In the genomic region with DNA sequence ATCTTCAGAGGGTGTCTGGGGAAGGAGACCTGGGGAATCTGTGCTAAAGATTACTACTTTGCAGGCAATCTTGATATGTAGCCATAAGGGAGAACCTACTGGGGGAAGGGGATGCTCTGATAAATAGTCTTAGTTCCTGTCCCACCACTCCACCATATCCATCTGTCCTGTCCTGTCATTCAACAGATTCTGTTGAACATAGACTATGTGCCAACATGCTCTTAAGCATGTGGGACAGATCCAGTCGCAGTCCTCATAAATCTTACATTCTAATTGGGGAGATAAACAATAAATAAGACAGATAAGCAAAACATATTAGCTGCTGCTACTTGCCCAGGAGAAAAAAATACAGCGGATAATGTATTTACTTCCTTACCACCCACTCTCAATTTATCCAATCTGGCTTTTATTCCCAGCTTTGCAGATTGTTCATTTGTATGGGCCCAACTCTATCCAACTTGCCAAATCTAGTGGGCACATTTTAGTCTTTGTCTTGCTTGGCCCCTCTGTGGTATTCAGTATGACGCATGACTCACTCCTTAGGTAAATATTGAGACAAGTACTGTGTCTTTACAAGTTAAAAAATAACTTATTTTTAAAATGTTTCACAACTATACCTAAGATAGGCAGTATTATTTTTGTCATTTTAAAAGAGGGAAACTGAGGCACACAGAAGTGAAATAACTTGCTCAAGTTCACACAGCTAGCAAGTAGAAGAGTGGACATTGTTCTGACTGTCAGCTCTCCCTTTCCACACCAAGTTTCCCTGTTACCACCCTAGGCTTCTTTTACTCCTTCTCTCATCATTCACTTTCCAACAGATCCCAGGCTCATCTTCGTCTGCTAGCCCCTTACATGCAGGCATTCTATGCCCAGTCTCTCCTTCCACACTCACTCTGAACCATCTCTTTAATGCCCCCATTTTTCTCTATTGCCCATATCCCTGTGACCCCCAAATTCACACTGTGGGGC, we compare ENCODE assay signal across 1 cellular context.
TF ChIP-seq lines count a peak whose summit lies in the region.

No MANE protein-coding gene starts in this region.

TF ChIP-seq in HepG2, 621 proteins besides CTCF, POLR2A, EP300 and RAD21 (continued from another document and continues in another):
- TF ChIP-seq, protein P1, sequence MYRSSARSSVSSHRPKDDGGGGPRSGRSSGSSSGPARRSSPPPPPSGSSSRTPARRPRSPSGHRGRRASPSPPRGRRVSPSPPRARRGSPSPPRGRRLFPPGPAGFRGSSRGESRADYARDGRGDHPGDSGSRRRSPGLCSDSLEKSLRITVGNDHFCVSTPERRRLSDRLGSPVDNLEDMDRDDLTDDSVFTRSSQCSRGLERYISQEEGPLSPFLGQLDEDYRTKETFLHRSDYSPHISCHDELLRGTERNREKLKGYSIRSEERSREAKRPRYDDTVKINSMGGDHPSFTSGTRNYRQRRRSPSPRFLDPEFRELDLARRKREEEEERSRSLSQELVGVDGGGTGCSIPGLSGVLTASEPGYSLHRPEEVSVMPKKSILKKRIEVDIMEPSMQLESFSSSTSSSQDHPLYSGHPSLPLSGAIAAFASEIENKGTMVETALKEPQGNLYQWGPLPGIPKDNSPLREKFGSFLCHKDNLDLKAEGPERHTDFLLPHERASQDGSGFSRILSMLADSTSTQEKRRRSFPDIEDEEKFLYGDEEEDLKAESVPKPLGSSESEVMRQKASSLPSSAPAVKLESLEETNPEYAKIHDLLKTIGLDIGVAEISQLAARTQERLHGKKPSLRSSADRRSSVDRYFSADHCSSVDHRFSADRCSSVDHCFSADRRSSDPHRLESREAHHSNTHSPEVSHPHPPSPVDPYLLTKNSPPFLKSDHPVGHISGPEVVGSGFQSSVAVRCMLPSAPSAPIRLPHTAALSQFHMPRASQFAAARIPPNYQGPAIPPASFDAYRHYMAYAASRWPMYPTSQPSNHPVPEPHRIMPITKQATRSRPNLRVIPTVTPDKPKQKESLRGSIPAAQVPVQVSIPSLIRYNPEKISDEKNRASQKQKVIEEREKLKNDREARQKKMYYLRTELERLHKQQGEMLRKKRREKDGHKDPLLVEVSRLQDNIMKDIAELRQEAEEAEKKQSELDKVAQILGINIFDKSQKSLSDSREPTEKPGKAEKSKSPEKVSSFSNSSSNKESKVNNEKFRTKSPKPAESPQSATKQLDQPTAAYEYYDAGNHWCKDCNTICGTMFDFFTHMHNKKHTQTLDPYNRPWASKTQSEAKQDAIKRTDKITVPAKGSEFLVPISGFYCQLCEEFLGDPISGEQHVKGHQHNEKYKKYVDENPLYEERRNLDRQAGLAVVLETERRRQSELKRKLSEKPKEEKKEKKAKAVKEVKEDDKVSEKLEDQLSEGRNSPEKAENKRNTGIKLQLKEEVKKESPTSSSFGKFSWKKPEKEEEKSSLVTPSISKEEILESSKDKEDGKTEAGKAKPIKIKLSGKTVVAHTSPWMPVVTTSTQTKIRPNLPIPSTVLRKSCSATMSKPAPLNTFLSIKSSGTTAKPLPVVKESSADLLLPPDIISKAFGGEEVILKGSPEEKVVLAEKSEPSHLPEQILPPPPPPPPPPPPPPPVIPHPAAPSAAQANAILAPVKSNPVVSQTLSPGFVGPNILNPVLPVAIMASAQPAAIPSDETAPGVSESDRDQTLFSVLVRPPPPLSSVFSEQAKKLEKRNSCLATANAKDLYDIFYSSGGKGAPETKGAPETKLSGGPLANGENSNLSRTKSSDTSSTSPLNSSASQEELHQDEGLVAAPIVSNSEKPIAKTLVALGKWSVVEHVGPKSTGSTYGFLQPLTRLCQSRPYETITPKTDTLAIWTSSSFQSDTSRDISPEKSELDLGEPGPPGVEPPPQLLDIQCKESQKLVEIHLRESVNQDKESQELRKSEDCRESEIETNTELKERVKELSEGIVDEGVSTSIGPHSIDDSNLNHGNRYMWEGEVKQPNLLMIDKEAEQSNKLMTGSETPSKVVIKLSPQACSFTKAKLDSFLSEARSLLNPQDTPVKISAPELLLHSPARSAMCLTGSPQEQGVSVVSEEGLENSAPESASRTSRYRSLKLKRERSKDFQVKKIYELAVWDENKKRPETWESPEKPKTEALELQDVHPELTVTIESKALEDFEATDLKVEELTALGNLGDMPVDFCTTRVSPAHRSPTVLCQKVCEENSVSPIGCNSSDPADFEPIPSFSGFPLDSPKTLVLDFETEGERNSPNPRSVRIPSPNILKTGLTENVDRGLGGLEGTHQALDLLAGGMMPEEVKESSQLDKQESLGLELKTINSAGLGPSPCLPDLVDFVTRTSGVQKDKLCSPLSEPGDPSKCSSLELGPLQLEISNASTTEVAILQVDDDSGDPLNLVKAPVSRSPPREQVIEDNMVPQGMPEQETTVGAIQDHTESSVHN (CRISPR knock-in tag; IDR thresholded peaks at IDR 0.05) = no peak
- TF ChIP-seq ZNF354B (CRISPR knock-in tag; IDR thresholded peaks at IDR 0.05) (no peak), KDM6A (CRISPR knock-in tag; IDR thresholded peaks at IDR 0.05; ENCODE audit: low read depth) (0 out of 2 replicates have a peak, but pooled peaks have one; percentile 36), MXD4 (CRISPR knock-in tag; IDR thresholded peaks at IDR 0.05) (no peak), ZNF781 (CRISPR knock-in tag; IDR thresholded peaks at IDR 0.05; ENCODE audit: borderline replicate concordance, not compliant biosample characterization) (no peak), NFIC (IDR thresholded peaks at IDR 0.05; ENCODE audit: low read length) (peak; percentile 24; the same call in 1 of the 2 replicates), MAFK (conservative IDR thresholded peaks at IDR 0.05 in 1 of 2, IDR thresholded peaks at IDR 0.05 in 1 of 2; ENCODE audit: low read length in 2 of 2) (no peak), ZKSCAN5 (CRISPR knock-in tag; IDR thresholded peaks at IDR 0.05) (no peak), THYN1 (CRISPR knock-in tag; IDR thresholded peaks at IDR 0.05; ENCODE audit: borderline replicate concordance, low read depth) (no peak), TEAD2 (CRISPR knock-in tag; IDR thresholded peaks at IDR 0.05) (no peak), ZNF260 (CRISPR knock-in tag; IDR thresholded peaks at IDR 0.05; ENCODE audit: borderline replicate concordance, low read depth) (no peak), AHR (CRISPR knock-in tag; IDR thresholded peaks at IDR 0.05) (no peak), NFIB (CRISPR knock-in tag; IDR thresholded peaks at IDR 0.05; ENCODE audit: borderline replicate concordance) (no peak), ZNF883 (CRISPR knock-in tag; IDR thresholded peaks at IDR 0.05; ENCODE audit: not compliant biosample characterization) (no peak), TBX3 (IDR thresholded peaks at IDR 0.05; ENCODE audit: borderline replicate concordance) (no peak), RARA (CRISPR knock-in tag; IDR thresholded peaks at IDR 0.05) (peak; percentile 51), KMT2B (CRISPR knock-in tag; IDR thresholded peaks at IDR 0.05) (no peak), SIX1 (CRISPR knock-in tag; IDR thresholded peaks at IDR 0.05; ENCODE audit: borderline replicate concordance) (peak; percentile 35; the same call in 1 of the 2 replicates), ZSCAN21 (CRISPR knock-in tag; IDR thresholded peaks at IDR 0.05; ENCODE audit: borderline replicate concordance) (no peak), ZNF782 (CRISPR knock-in tag; IDR thresholded peaks at IDR 0.05; ENCODE audit: borderline replicate concordance) (no peak), ZNF788 (CRISPR knock-in tag; IDR thresholded peaks at IDR 0.05; ENCODE audit: borderline replicate concordance) (no peak), RBM22 (optimal IDR thresholded peaks at IDR 0.05; ENCODE audit: low read length) (no peak), NAIF1 (CRISPR knock-in tag; IDR thresholded peaks at IDR 0.05; ENCODE audit: borderline replicate concordance) (no peak), TGIF2 (CRISPR knock-in tag; IDR thresholded peaks at IDR 0.05) (no peak), JUN (CRISPR knock-in tag; IDR thresholded peaks at IDR 0.05) (peak; percentile 89), MAF1 (CRISPR knock-in tag; IDR thresholded peaks at IDR 0.05; ENCODE audit: borderline replicate concordance) (no peak), KLF16 (CRISPR knock-in tag; IDR thresholded peaks at IDR 0.05) (peak in 1 of 2 experiments; percentile 32; a peak in 1 of 4 replicates), STAG1 (CRISPR knock-in tag; IDR thresholded peaks at IDR 0.05) (no peak), FOSL1 (CRISPR knock-in tag; IDR thresholded peaks at IDR 0.05; ENCODE audit: borderline replicate concordance) (peak; percentile 96), SOX5 (CRISPR knock-in tag; IDR thresholded peaks at IDR 0.05; ENCODE audit: borderline replicate concordance) (peak; percentile 78; the same call in 1 of the 2 replicates)
- TF ChIP-seq, protein P2, sequence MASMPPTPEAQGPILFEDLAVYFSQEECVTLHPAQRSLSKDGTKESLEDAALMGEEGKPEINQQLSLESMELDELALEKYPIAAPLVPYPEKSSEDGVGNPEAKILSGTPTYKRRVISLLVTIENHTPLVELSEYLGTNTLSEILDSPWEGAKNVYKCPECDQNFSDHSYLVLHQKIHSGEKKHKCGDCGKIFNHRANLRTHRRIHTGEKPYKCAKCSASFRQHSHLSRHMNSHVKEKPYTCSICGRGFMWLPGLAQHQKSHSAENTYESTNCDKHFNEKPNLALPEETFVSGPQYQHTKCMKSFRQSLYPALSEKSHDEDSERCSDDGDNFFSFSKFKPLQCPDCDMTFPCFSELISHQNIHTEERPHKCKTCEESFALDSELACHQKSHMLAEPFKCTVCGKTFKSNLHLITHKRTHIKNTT (CRISPR knock-in tag; IDR thresholded peaks at IDR 0.05) = no peak
- TF ChIP-seq, protein P3, sequence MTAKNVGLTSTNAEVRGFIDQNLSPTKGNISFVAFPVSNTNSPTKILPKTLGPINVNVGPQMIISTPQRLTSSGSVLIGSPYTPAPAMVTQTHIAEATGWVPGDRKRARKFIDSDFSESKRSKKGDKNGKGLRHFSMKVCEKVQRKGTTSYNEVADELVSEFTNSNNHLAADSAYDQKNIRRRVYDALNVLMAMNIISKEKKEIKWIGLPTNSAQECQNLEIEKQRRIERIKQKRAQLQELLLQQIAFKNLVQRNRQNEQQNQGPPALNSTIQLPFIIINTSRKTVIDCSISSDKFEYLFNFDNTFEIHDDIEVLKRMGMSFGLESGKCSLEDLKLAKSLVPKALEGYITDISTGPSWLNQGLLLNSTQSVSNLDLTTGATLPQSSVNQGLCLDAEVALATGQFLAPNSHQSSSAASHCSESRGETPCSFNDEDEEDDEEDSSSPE (CRISPR knock-in tag; IDR thresholded peaks at IDR 0.05) = no peak
- TF ChIP-seq, protein P4, sequence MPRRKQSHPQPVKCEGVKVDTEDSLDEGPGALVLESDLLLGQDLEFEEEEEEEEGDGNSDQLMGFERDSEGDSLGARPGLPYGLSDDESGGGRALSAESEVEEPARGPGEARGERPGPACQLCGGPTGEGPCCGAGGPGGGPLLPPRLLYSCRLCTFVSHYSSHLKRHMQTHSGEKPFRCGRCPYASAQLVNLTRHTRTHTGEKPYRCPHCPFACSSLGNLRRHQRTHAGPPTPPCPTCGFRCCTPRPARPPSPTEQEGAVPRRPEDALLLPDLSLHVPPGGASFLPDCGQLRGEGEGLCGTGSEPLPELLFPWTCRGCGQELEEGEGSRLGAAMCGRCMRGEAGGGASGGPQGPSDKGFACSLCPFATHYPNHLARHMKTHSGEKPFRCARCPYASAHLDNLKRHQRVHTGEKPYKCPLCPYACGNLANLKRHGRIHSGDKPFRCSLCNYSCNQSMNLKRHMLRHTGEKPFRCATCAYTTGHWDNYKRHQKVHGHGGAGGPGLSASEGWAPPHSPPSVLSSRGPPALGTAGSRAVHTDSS (CRISPR knock-in tag; conservative IDR thresholded peaks at IDR 0.05) = no peak
- TF ChIP-seq, protein P5, sequence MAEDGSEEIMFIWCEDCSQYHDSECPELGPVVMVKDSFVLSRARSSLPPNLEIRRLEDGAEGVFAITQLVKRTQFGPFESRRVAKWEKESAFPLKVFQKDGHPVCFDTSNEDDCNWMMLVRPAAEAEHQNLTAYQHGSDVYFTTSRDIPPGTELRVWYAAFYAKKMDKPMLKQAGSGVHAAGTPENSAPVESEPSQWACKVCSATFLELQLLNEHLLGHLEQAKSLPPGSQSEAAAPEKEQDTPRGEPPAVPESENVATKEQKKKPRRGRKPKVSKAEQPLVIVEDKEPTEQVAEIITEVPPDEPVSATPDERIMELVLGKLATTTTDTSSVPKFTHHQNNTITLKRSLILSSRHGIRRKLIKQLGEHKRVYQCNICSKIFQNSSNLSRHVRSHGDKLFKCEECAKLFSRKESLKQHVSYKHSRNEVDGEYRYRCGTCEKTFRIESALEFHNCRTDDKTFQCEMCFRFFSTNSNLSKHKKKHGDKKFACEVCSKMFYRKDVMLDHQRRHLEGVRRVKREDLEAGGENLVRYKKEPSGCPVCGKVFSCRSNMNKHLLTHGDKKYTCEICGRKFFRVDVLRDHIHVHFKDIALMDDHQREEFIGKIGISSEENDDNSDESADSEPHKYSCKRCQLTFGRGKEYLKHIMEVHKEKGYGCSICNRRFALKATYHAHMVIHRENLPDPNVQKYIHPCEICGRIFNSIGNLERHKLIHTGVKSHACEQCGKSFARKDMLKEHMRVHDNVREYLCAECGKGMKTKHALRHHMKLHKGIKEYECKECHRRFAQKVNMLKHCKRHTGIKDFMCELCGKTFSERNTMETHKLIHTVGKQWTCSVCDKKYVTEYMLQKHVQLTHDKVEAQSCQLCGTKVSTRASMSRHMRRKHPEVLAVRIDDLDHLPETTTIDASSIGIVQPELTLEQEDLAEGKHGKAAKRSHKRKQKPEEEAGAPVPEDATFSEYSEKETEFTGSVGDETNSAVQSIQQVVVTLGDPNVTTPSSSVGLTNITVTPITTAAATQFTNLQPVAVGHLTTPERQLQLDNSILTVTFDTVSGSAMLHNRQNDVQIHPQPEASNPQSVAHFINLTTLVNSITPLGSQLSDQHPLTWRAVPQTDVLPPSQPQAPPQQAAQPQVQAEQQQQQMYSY (CRISPR knock-in tag; IDR thresholded peaks at IDR 0.05) = no peak
- TF ChIP-seq, protein P6, sequence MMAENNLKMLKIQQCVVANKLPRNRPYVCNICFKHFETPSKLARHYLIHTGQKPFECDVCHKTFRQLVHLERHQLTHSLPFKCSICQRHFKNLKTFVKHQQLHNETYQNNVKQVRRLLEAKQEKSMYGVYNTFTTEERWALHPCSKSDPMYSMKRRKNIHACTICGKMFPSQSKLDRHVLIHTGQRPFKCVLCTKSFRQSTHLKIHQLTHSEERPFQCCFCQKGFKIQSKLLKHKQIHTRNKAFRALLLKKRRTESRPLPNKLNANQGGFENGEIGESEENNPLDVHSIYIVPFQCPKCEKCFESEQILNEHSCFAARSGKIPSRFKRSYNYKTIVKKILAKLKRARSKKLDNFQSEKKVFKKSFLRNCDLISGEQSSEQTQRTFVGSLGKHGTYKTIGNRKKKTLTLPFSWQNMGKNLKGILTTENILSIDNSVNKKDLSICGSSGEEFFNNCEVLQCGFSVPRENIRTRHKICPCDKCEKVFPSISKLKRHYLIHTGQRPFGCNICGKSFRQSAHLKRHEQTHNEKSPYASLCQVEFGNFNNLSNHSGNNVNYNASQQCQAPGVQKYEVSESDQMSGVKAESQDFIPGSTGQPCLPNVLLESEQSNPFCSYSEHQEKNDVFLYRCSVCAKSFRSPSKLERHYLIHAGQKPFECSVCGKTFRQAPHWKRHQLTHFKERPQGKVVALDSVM (CRISPR knock-in tag; IDR thresholded peaks at IDR 0.05) = no peak
- TF ChIP-seq, protein P7, sequence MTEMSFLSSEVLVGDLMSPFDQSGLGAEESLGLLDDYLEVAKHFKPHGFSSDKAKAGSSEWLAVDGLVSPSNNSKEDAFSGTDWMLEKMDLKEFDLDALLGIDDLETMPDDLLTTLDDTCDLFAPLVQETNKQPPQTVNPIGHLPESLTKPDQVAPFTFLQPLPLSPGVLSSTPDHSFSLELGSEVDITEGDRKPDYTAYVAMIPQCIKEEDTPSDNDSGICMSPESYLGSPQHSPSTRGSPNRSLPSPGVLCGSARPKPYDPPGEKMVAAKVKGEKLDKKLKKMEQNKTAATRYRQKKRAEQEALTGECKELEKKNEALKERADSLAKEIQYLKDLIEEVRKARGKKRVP (CRISPR knock-in tag; IDR thresholded peaks at IDR 0.05) = peak in 1 of 2 experiments; percentile 58; a peak in 1 of 4 replicates
